ENCODE assay signal across 12 cellular contexts in genomic region chr2:66839551-66840320, GRCh38.
A peak's percentile ranks its signal among the peaks of the same experiment; 100 is the strongest.
DNase-seq lines count a peak whose midpoint lies in the region; ATAC-seq and TF ChIP-seq lines count a peak whose summit lies in the region.
"Had no signal": no experiment of that assay in that cellular context is flagged by ENCODE, and none has a peak within 500 bp of the region (broad histone marks: within the 10 kb centered on the region; RNA-seq: fewer than 3 reads in every experiment).

No MANE protein-coding gene starts in this region.

- WGBS in gastroesophageal sphincter (ENCODE audit: low coverage in 1 of 2), 2 donors, result 18 to 35% methylated on average over 3 to 4 of the region's 4 CpGs

- peaks cover 8 to 15% (median 9%) of the 10 kb centered on the region in 3 donors for H3K4me1 ChIP-seq in gastroesophageal sphincter
- H3K4me1 ChIP-seq: SJCRH30 had no signal

- no peak for TF ChIP-seq POLR2A in gastroesophageal sphincter (IDR thresholded peaks at IDR 0.05)

- H3K4me3 ChIP-seq in WI38 (ENCODE audit: low read depth, low read length), result peak overlapping the region; percentile 10; the same call in 1 of the 2 replicates
- H3K4me3 ChIP-seq in gastroesophageal sphincter, result no peak overlapping the region
- no peak overlapping the region for H3K4me3 ChIP-seq in skeletal muscle cell (ENCODE audit: low read depth, low read length)
- H3K4me3 ChIP-seq: SJCRH30 had no signal

- H3K27me3 ChIP-seq in gastroesophageal sphincter, result no peaks in the 10 kb centered on the region
- H3K27me3 ChIP-seq: SJCRH30 had no signal

- no peaks in the 10 kb centered on the region for H3K9me3 ChIP-seq in gastroesophageal sphincter
- H3K9me3 ChIP-seq: SJCRH30 had no signal

- no peak for TF ChIP-seq EP300 in gastroesophageal sphincter (IDR thresholded peaks at IDR 0.05)

- peak overlapping the region; percentile 61 to 78 (median 66) for H3K27ac ChIP-seq in gastroesophageal sphincter
- H3K27ac ChIP-seq: SJCRH30 had no signal

- DNase-seq in GM03348 (ENCODE audit: low spot score) (peak; percentile 82), skeletal muscle cell (ENCODE audit: low read depth) (peak; percentile 96), T-helper 2 cell (no peak), LoVo (ENCODE audit: low spot score) (no peak), NCI-H2107 treated with DMSO at 0.1 percent for 48 hours (lab: John Stamatoyannopoulos, UW; ENCODE audit: unreplicated experiment) (no peak)
- DNase-seq: caudate nucleus, H7, NCI-H2081, SJCRH30 had no signal

- H3K36me3 ChIP-seq in gastroesophageal sphincter, result no peaks in the 10 kb centered on the region
- H3K36me3 ChIP-seq: SJCRH30 had no signal

- peak; percentile 71 for ATAC-seq in gastroesophageal sphincter
- ATAC-seq in HG03139 (IDR thresholded peaks at IDR 0.05; ENCODE audit: unreplicated experiment), result no peak

- TF ChIP-seq CTCF in WI38 (IDR thresholded peaks at IDR 0.05; ENCODE audit: low read depth, low read length) (no peak), gastroesophageal sphincter (IDR thresholded peaks at IDR 0.05) (no peak)

Comparison
In these comparisons a context has a peak if more than half of its experiments do, and no peak if none do; other contexts are left out.
1. DNase-seq: peak in GM03348 (single experiment) and skeletal muscle cell (single experiment); none in T-helper 2 cell (0 of 5), LoVo (single experiment) and NCI-H2107 treated with DMSO at 0.1 percent for 48 hours (single experiment).